1 cellular context compared by ENCODE assay signal in the genomic region with DNA sequence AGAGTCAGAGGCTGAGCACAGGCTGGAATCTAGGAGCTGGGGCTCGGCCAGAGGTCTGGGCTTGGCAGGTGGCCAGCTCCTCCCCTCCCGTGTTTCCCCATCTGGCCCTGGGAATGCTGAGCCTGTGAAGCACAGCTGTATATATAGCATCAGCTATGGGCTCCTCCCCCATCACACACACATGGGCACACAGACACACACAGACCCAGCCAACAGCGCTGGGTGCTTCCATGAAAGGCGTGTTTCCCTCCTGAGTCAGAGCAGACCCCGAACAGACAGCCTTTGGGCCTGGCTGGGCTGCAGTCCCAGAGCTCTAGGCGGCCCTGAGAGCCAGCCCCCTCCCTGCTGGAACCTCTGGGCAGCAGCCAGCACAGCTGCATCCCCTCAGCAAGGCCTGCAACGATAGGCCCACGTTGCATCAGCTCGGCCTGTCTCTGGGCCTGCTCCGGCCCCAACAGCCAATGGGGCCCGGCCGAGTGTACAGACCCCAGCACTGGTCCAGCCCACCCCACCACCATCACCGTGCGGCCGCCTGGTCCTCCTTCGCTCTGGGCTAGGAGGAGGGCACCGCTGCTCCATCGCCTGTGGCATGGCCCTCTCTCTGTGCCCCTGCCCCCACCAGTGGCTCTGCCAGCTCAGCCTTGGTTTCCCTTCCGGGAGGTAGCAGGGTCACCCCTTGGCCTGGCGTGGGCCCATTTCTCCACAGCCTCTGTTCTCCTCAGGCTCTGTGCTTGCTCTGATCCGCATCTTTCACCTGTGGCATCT.
TF ChIP-seq lines count a peak whose summit lies in the region.

No MANE protein-coding gene starts in this region.

TF ChIP-seq in H1, 55 proteins besides CTCF, POLR2A, EP300 and RAD21:
- TF ChIP-seq, protein P1, sequence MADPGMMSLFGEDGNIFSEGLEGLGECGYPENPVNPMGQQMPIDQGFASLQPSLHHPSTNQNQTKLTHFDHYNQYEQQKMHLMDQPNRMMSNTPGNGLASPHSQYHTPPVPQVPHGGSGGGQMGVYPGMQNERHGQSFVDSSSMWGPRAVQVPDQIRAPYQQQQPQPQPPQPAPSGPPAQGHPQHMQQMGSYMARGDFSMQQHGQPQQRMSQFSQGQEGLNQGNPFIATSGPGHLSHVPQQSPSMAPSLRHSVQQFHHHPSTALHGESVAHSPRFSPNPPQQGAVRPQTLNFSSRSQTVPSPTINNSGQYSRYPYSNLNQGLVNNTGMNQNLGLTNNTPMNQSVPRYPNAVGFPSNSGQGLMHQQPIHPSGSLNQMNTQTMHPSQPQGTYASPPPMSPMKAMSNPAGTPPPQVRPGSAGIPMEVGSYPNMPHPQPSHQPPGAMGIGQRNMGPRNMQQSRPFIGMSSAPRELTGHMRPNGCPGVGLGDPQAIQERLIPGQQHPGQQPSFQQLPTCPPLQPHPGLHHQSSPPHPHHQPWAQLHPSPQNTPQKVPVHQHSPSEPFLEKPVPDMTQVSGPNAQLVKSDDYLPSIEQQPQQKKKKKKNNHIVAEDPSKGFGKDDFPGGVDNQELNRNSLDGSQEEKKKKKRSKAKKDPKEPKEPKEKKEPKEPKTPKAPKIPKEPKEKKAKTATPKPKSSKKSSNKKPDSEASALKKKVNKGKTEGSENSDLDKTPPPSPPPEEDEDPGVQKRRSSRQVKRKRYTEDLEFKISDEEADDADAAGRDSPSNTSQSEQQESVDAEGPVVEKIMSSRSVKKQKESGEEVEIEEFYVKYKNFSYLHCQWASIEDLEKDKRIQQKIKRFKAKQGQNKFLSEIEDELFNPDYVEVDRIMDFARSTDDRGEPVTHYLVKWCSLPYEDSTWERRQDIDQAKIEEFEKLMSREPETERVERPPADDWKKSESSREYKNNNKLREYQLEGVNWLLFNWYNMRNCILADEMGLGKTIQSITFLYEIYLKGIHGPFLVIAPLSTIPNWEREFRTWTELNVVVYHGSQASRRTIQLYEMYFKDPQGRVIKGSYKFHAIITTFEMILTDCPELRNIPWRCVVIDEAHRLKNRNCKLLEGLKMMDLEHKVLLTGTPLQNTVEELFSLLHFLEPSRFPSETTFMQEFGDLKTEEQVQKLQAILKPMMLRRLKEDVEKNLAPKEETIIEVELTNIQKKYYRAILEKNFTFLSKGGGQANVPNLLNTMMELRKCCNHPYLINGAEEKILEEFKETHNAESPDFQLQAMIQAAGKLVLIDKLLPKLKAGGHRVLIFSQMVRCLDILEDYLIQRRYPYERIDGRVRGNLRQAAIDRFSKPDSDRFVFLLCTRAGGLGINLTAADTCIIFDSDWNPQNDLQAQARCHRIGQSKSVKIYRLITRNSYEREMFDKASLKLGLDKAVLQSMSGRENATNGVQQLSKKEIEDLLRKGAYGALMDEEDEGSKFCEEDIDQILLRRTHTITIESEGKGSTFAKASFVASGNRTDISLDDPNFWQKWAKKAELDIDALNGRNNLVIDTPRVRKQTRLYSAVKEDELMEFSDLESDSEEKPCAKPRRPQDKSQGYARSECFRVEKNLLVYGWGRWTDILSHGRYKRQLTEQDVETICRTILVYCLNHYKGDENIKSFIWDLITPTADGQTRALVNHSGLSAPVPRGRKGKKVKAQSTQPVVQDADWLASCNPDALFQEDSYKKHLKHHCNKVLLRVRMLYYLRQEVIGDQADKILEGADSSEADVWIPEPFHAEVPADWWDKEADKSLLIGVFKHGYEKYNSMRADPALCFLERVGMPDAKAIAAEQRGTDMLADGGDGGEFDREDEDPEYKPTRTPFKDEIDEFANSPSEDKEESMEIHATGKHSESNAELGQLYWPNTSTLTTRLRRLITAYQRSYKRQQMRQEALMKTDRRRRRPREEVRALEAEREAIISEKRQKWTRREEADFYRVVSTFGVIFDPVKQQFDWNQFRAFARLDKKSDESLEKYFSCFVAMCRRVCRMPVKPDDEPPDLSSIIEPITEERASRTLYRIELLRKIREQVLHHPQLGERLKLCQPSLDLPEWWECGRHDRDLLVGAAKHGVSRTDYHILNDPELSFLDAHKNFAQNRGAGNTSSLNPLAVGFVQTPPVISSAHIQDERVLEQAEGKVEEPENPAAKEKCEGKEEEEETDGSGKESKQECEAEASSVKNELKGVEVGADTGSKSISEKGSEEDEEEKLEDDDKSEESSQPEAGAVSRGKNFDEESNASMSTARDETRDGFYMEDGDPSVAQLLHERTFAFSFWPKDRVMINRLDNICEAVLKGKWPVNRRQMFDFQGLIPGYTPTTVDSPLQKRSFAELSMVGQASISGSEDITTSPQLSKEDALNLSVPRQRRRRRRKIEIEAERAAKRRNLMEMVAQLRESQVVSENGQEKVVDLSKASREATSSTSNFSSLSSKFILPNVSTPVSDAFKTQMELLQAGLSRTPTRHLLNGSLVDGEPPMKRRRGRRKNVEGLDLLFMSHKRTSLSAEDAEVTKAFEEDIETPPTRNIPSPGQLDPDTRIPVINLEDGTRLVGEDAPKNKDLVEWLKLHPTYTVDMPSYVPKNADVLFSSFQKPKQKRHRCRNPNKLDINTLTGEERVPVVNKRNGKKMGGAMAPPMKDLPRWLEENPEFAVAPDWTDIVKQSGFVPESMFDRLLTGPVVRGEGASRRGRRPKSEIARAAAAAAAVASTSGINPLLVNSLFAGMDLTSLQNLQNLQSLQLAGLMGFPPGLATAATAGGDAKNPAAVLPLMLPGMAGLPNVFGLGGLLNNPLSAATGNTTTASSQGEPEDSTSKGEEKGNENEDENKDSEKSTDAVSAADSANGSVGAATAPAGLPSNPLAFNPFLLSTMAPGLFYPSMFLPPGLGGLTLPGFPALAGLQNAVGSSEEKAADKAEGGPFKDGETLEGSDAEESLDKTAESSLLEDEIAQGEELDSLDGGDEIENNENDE (IDR thresholded peaks at IDR 0.05; ENCODE audit: insufficient replicate concordance, low read length) = no peak
- TF ChIP-seq RBBP5 (IDR thresholded peaks at IDR 0.05; ENCODE audit: borderline replicate concordance, low read depth, low read length) (peak; percentile 93; the same call in 1 of the 2 replicates), ASH2L (IDR thresholded peaks at IDR 0.05; ENCODE audit: low read length) (peak; percentile 41), NANOG (IDR thresholded peaks at IDR 0.05; ENCODE audit: insufficient read depth, low read depth, low read length, poor library complexity, severe bottlenecking) (no peak), TAF7 (optimal IDR thresholded peaks at IDR 0.05; ENCODE audit: borderline replicate concordance, low read depth, low read length) (peak; percentile 10), TBP (IDR thresholded peaks at IDR 0.05; ENCODE audit: low read depth, low read length) (peak; percentile 57; the same call in 1 of the 2 replicates), ATF3 (IDR thresholded peaks at IDR 0.05; ENCODE audit: insufficient read depth, low read depth, low read length) (no peak), TCF12 (IDR thresholded peaks at IDR 0.05; ENCODE audit: low read depth, low read length) (0 out of 2 replicates have a peak, but pooled peaks have one; percentile 41), TEAD4 (IDR thresholded peaks at IDR 0.05; ENCODE audit: low read depth, low read length) (0 out of 2 replicates have a peak, but pooled peaks have one; percentile 4), CEBPB (IDR thresholded peaks at IDR 0.05; ENCODE audit: low read depth, low read length) (peak; percentile 81), CBX5 (IDR thresholded peaks at IDR 0.05; ENCODE audit: low read depth, low read length) (no peak), JUND (IDR thresholded peaks at IDR 0.05; ENCODE audit: low read length) (0 out of 2 replicates have a peak, but pooled peaks have one; percentile 19), TAF1 (IDR thresholded peaks at IDR 0.05; ENCODE audit: low read depth, low read length) (peak; percentile 30; the same call in 1 of the 2 replicates), SP1 (IDR thresholded peaks at IDR 0.05; ENCODE audit: low read depth, low read length) (peak; percentile 73; the same call in 1 of the 2 replicates)
